Comparison of ENCODE assay signal across 13 cellular contexts in genomic region chr16:76947694-76948093, GRCh38.
A peak's percentile ranks its signal among the peaks of the same experiment; 100 is the strongest.
DNase-seq lines count a peak whose midpoint lies in the region; ATAC-seq and TF ChIP-seq lines count a peak whose summit lies in the region.
"Had no signal": no experiment of that assay in that cellular context is flagged by ENCODE, and none has a peak within 500 bp of the region (broad histone marks: within the 10 kb centered on the region; RNA-seq: fewer than 3 reads in every experiment).

No MANE protein-coding gene starts in this region.

- H3K36me3 ChIP-seq in adipocyte (ENCODE audit: control insufficient read depth, insufficient read depth, low read length, severe bottlenecking) (no peaks in the 10 kb centered on the region), skeletal muscle tissue (ENCODE audit: control insufficient read depth in 3 of 3, insufficient read depth in 3 of 3, low read length in 3 of 3) (no peaks in the 10 kb centered on the region), PC-9 (ENCODE audit: low read depth) (no peaks in the 10 kb centered on the region)

- no peaks in the 10 kb centered on the region; the same call in 1 of the 2 replicates for H4K20me1 ChIP-seq in PC-9 (ENCODE audit: insufficient read depth)

- TF ChIP-seq CTCF in fibroblast of the aortic adventitia (IDR thresholded peaks at IDR 0.05; ENCODE audit: insufficient read depth, low read length) (no peak), PC-9 (conservative IDR thresholded peaks at IDR 0.05) (no peak)

- H3K9ac ChIP-seq in adipocyte (ENCODE audit: low read length) (no peak overlapping the region), skeletal muscle tissue (ENCODE audit: low read depth in 1 of 3, low read length in 3 of 3) (no peak overlapping the region)

- H3K27me3 ChIP-seq in adipocyte (replicated peaks; ENCODE audit: control insufficient read depth, insufficient read depth, low read length), result no peaks in the 10 kb centered on the region
- H3K27me3 ChIP-seq in skeletal muscle tissue (ENCODE audit: control insufficient read depth in 3 of 3, insufficient read depth in 3 of 3, low read length in 3 of 3), result no peaks in the 10 kb centered on the region
- peaks cover 6% of the 10 kb centered on the region; the same call in 1 of the 2 replicates for H3K27me3 ChIP-seq in PC-9 (ENCODE audit: insufficient read depth, low read depth)

- POLR2A ChIA-PET in PC-9 (lab: Charles Lee; ENCODE audit: unreplicated experiment), result no interaction called here

- H3K9me2 ChIP-seq in PC-9 (ENCODE audit: insufficient read depth), result no peaks in the 10 kb centered on the region

- BruUV-seq in PC-9 (replicated peaks; lab: Mats Ljungman, UMichigan), result no TSS peak

- CTCF ChIA-PET in PC-9 (lab: Charles Lee), result no interaction called here

- H3K9me3 ChIP-seq in adipocyte (ENCODE audit: control insufficient read depth, low read length) (no peaks in the 10 kb centered on the region), skeletal muscle tissue (ENCODE audit: control insufficient read depth in 3 of 3, low read length in 3 of 3) (no peaks in the 10 kb centered on the region), PC-9 (ENCODE audit: insufficient read depth, low read depth) (no peaks in the 10 kb centered on the region)

- no peaks in the 10 kb centered on the region for H3F3A ChIP-seq in PC-9 (ENCODE audit: insufficient read depth, low read depth)

- ATAC-seq in GM19463 (IDR thresholded peaks at IDR 0.05; ENCODE audit: unreplicated experiment), result no peak

- H3K27ac ChIP-seq in skeletal muscle tissue (ENCODE audit: low read depth, low read length) (peak overlapping the region; percentile 37), PC-9 (no peak overlapping the region)

- H3K4me1 ChIP-seq in adipocyte (ENCODE audit: control insufficient read depth, insufficient read depth, low read length) (peaks cover 18% of the 10 kb centered on the region), skeletal muscle tissue (ENCODE audit: control insufficient read depth in 3 of 3, insufficient read depth in 3 of 3, low read length in 3 of 3) (peaks cover 0 to 11% (median 8%) of the 10 kb centered on the region in 3 donors), PC-9 (replicated peaks; ENCODE audit: insufficient read depth) (no peaks in the 10 kb centered on the region)

- intact Hi-C loops in PC-9 (cut with micrococcal nuclease; ENCODE audit: unreplicated experiment), result no loop called here

- no peak overlapping the region for H3K4me3 ChIP-seq in adipocyte (ENCODE audit: low read length)
- H3K4me3 ChIP-seq in fibroblast of the aortic adventitia (ENCODE audit: low read depth, low read length), result no peak overlapping the region
- no peak overlapping the region for H3K4me3 ChIP-seq in skeletal muscle tissue (ENCODE audit: low read length in 3 of 3)
- no peak overlapping the region for H3K4me3 ChIP-seq in PC-9

- no peaks in the 10 kb centered on the region for H3K79me2 ChIP-seq in PC-9 (ENCODE audit: low read depth)

- no peak overlapping the region for H2AFZ ChIP-seq in PC-9

- DNase-seq in NCI-H146 (lab: John Stamatoyannopoulos, UW) (peak; percentile 20), NCI-H146 treated with DMSO at 0.1 percent for 48 hours (lab: John Stamatoyannopoulos, UW; ENCODE audit: unreplicated experiment) (no peak), adipocyte (ENCODE audit: low read depth) (peak; percentile 46), fibroblast of the aortic adventitia (ENCODE audit: low read depth) (peak; percentile 49), PC-9 (no peak), glomerular visceral epithelial cell (ENCODE audit: extremely low spot score) (no peak)
- DNase-seq: CD4-positive, CD25-positive, alpha-beta regulatory T cell; DMS79; HCEC 1CT; MV-4-11; NCI-H1417 treated with DMSO at 0.1 percent for 48 hours had no signal

- no peak overlapping the region for H3K4me2 ChIP-seq in PC-9

Comparison
In these comparisons a context has a peak if more than half of its experiments do, and no peak if none do; other contexts are left out.
1. DNase-seq: peak in NCI-H146 (single experiment), adipocyte (single experiment) and fibroblast of the aortic adventitia (single experiment); none in NCI-H146 treated with DMSO at 0.1 percent for 48 hours (single experiment), PC-9 (0 of 2) and glomerular visceral epithelial cell (single experiment).